ENCODE assay signal across 20 cellular contexts in the genomic region with DNA sequence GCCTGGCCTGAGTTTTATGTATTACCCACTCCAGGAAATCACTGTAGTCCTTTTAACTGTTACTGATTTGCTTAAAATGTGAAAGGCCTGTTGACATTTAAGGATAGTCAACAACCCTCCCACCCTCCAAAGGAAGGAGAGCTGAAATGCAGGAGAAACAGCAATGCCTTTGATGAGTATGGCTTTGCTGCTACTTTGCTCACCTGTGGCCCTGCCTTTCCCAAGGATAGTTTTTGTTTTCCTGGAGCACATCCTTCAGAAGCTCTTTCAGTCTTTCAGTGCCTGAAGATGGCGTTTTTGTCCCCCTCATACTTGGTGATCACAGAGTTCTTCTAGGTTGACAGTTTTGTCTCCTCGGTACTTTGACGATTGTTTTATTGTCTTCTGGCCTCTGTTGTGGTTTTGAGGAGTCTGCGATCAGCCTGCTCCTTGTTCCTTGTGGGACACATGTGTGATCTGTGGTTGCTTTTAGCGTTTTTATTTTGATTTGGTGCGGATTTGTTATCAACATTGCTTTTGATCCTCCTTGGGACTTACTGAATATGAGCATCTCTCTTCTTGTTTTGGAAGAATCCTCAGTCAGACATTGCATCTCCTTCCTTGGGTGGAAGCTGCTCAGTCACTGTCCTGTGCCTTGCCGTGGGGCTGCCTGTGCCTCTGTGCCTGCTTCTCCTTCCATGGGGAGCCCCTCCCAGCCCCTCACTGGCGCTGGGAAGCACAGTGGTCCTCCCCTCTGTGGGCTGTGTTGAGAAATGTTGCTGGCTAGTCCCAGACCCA. TPM values are rescaled to one million over a fixed set of nuclear protein-coding genes. Genes with fewer than 3 reads are reported as not detected.
DNase-seq lines count a peak whose midpoint lies in the region; ATAC-seq and TF ChIP-seq lines count a peak whose summit lies in the region.
"Had no signal": no experiment of that assay in that cellular context is flagged by ENCODE, and none has a peak within 500 bp of the region (broad histone marks: within the 10 kb centered on the region; RNA-seq: fewer than 3 reads in every experiment).

No MANE protein-coding gene starts in this region.

- peaks cover 6% of the 10 kb centered on the region for H3K79me2 ChIP-seq in neural progenitor cell (ENCODE audit: low read depth)

- H3F3A ChIP-seq in neural progenitor cell (ENCODE audit: low read depth) = peaks cover 15% of the 10 kb centered on the region

- POLR2A ChIA-PET in CD4-positive, alpha-beta T cell (lab: Charles Lee) = no interaction called here
- POLR2A ChIA-PET in HEK293 (lab: Yijun Ruan, JAX) = interaction anchor here (1.0 kb wide), 1 partner anchor 83 kb away, joined by 3 read pairs; a partner anchor contains a TSS
- POLR2A ChIA-PET in RWPE1 (lab: Yijun Ruan, JAX; ENCODE audit: low non-redundant PET) = no interaction called here

- H3K9me3 Mint-ChIP-seq in CD4-positive, alpha-beta T cell = no peaks in the 10 kb centered on the region
- peaks cover 8% of the 10 kb centered on the region for H3K9me3 Mint-ChIP-seq in neural progenitor cell
- H3K9me3 Mint-ChIP-seq: mesothelial cell of epicardium had no signal

- no peaks in the 10 kb centered on the region for H3K9me3 ChIP-seq in CD4-positive, alpha-beta T cell (ENCODE audit: control insufficient read depth, low read length)
- H3K9me3 ChIP-seq in HEK293 (ENCODE audit: control insufficient read depth, insufficient read depth, low read depth, low read length) = no peaks in the 10 kb centered on the region
- no peaks in the 10 kb centered on the region for H3K9me3 ChIP-seq in neural progenitor cell (ENCODE audit: low read depth)
- H3K9me3 ChIP-seq: heart right ventricle, thoracic aorta had no signal

- no peaks in the 10 kb centered on the region for H3K27me3 ChIP-seq in CD4-positive, alpha-beta T cell (ENCODE audit: control insufficient read depth, insufficient read depth, low read length)
- H3K27me3 ChIP-seq in neural progenitor cell = no peaks in the 10 kb centered on the region
- H3K27me3 ChIP-seq: heart right ventricle, SJSA1 had no signal

- H3K4me3 ChIP-seq in HEK293 (ENCODE audit: low read depth, low read length) = no peak overlapping the region
- no peak overlapping the region for H3K4me3 ChIP-seq in neural progenitor cell
- H3K4me3 ChIP-seq: heart right ventricle, SJSA1, thoracic aorta had no signal

- H3K27ac Mint-ChIP-seq in CD4-positive, alpha-beta T cell = peak overlapping the region; percentile 27
- peak overlapping the region; percentile 40 for H3K27ac Mint-ChIP-seq in neural progenitor cell
- H3K27ac Mint-ChIP-seq: mesothelial cell of epicardium had no signal

- peaks cover 34% of the 10 kb centered on the region for H3K4me1 Mint-ChIP-seq in CD4-positive, alpha-beta T cell (ENCODE audit: low read depth)
- peaks cover 36% of the 10 kb centered on the region for H3K4me1 Mint-ChIP-seq in neural progenitor cell

- intact Hi-C loops in CD4-positive, alpha-beta T cell (cut with DNase I, micrococcal nuclease) = no loop called here

- H3K4me2 ChIP-seq in neural progenitor cell = no peak overlapping the region

- no peak overlapping the region for H2AFZ ChIP-seq in neural progenitor cell (replicated peaks)

- peaks cover 0 to under 1% of the 10 kb centered on the region in 2 experiments; a peak in 1 of 3 replicates for H3K36me3 ChIP-seq in HEK293 (ENCODE audit: control insufficient read depth in 2 of 2, insufficient read depth in 1 of 2, low read length in 2 of 2)
- H3K36me3 ChIP-seq in neural progenitor cell = no peaks in the 10 kb centered on the region
- H3K36me3 ChIP-seq: heart right ventricle, SJSA1, thoracic aorta had no signal

- H3K36me3 Mint-ChIP-seq in CD4-positive, alpha-beta T cell (ENCODE audit: low read depth) = no peaks in the 10 kb centered on the region
- peaks cover 5% of the 10 kb centered on the region for H3K36me3 Mint-ChIP-seq in neural progenitor cell

- no peak overlapping the region for H3K27ac ChIP-seq in CD4-positive, alpha-beta T cell (ENCODE audit: low read depth, low read length)
- H3K27ac ChIP-seq in HEK293 (ENCODE audit: extremely low read depth, low read depth, low read length) (no peak overlapping the region), neural progenitor cell (no peak overlapping the region), RWPE1 (no peak overlapping the region)
- H3K27ac ChIP-seq: SJSA1, thoracic aorta had no signal

- CTCF ChIA-PET in CD4-positive, alpha-beta T cell (lab: Charles Lee) = no interaction called here
- CTCF ChIA-PET in HEK293 (lab: Yijun Ruan, JAX) = interaction anchor here (0.6 to 1.8 kb wide), 4 partner anchors 20 to 1104 kb away, joined by 3 to 8 read pairs (median 4); no protein-coding TSS in a partner anchor
- CTCF ChIA-PET in RWPE1 (lab: Yijun Ruan, JAX) = no interaction called here

- H3K9ac ChIP-seq in neural progenitor cell = no peak overlapping the region

- H3K4me3 Mint-ChIP-seq in CD4-positive, alpha-beta T cell = peak overlapping the region; percentile 26
- no peak overlapping the region for H3K4me3 Mint-ChIP-seq in neural progenitor cell
- H3K4me3 Mint-ChIP-seq: mesothelial cell of epicardium had no signal

- no peak for TF ChIP-seq CTCF in CD4-positive, alpha-beta T cell (IDR thresholded peaks at IDR 0.05)
- TF ChIP-seq CTCF in HEK293 (tag by site-specific recombination; IDR thresholded peaks at IDR 0.05) = no peak
- TF ChIP-seq CTCF in neural progenitor cell (IDR thresholded peaks at IDR 0.05) = no peak
- no peak for TF ChIP-seq CTCF in RWPE1 (conservative IDR thresholded peaks at IDR 0.05; ENCODE audit: low read depth)

- peak; percentile 57 for ATAC-seq in CD4-positive, alpha-beta T cell (ENCODE audit: poor library complexity)
- no peak for ATAC-seq in GM18519 (IDR thresholded peaks at IDR 0.05; ENCODE audit: low FRiP score, unreplicated experiment)
- ATAC-seq: heart right ventricle, left lobe of liver, PC-3 had no signal

- no peak for DNase-seq in CD4-positive, alpha-beta T cell
- DNase-seq in central memory CD4-positive, alpha-beta T cell = peak; percentile 10
- DNase-seq in neural progenitor cell (ENCODE audit: low spot score) (no peak), RWPE1 (ENCODE audit: low spot score) (no peak)
- DNase-seq in activated naive CD4-positive, alpha-beta T cell treated with Interleukin-2 at 50 U/mL for 16 hours = no peak
- DNase-seq: activated CD4-positive, alpha-beta T cell treated with anti-CD3 and anti-CD28 coated beads for 4 hours; activated effector memory CD4-positive, alpha-beta T cell treated with anti-CD3 and anti-CD28 coated beads, Interleukin-2, amount 50 U/mL, for 16 hours; DMS79; heart right ventricle; NCI-H1092 treated with DMSO at 0.1 percent for 48 hours; NCI-H2029; NCI-H345; PC-3; stimulated activated CD4-positive, alpha-beta T cell treated with anti-CD3 and anti-CD28 coated beads, Interleukin-1b, Interleukin-23, amount 100 ng/mL, for 48 hours had no signal

- H3K4me1 ChIP-seq in HEK293 (ENCODE audit: control insufficient read depth, insufficient read depth, low read length) (peaks cover 6% of the 10 kb centered on the region; the same call in 1 of the 2 replicates), neural progenitor cell (peaks cover 22% of the 10 kb centered on the region)

- H3K27me3 Mint-ChIP-seq in CD4-positive, alpha-beta T cell = no peaks in the 10 kb centered on the region
- no peaks in the 10 kb centered on the region for H3K27me3 Mint-ChIP-seq in neural progenitor cell (ENCODE audit: insufficient read depth, low read depth)

- H4K20me1 ChIP-seq in neural progenitor cell (ENCODE audit: low read depth) = peaks cover 44% of the 10 kb centered on the region

TF ChIP-seq in HEK293, 187 proteins besides CTCF, POLR2A, EP300 and RAD21:
- TF ChIP-seq SETDB1 (IDR thresholded peaks at IDR 0.05; ENCODE audit: insufficient read length, low read length) (peak; percentile 72), ZNF214 (tag by site-specific recombination; IDR thresholded peaks at IDR 0.05; ENCODE audit: borderline replicate concordance) (no peak), TRIM28 (IDR thresholded peaks at IDR 0.05; ENCODE audit: borderline replicate concordance, low read length) (peak; percentile 75; the same call in 1 of the 2 replicates), ZNF624 (tag by site-specific recombination; IDR thresholded peaks at IDR 0.05) (peak; percentile 97)

RNA-seq across cellular contexts. Expression of a gene that starts 17.2 kb away (rescaled TPM):
- total RNA-seq in CD4-positive, alpha-beta T cell = 10 to 100 TPM; 57.7 to 61.5 TPM
- total RNA-seq in neural progenitor cell (ENCODE audit: low replicate concordance) = 22.5 and 41.2 TPM in 2 replicates

RNA-seq across cellular contexts. Expression of a gene that starts 31.0 kb away (rescaled TPM):
- 10 to 100 TPM; 77.4 to 77.7 TPM for total RNA-seq in CD4-positive, alpha-beta T cell
- total RNA-seq in neural progenitor cell (ENCODE audit: low replicate concordance) = 16.9 and 40.5 TPM in 2 replicates
